Comparison of ENCODE assay signal across 2 cellular contexts in genomic region chr4:6573986-6574746, GRCh38.
TF ChIP-seq lines count a peak whose summit lies in the region.

No MANE protein-coding gene starts in this region.

TF ChIP-seq in SK-N-SH, 30 proteins besides CTCF, POLR2A, EP300 and RAD21 (continued from another document):
- TF ChIP-seq, protein P1, sequence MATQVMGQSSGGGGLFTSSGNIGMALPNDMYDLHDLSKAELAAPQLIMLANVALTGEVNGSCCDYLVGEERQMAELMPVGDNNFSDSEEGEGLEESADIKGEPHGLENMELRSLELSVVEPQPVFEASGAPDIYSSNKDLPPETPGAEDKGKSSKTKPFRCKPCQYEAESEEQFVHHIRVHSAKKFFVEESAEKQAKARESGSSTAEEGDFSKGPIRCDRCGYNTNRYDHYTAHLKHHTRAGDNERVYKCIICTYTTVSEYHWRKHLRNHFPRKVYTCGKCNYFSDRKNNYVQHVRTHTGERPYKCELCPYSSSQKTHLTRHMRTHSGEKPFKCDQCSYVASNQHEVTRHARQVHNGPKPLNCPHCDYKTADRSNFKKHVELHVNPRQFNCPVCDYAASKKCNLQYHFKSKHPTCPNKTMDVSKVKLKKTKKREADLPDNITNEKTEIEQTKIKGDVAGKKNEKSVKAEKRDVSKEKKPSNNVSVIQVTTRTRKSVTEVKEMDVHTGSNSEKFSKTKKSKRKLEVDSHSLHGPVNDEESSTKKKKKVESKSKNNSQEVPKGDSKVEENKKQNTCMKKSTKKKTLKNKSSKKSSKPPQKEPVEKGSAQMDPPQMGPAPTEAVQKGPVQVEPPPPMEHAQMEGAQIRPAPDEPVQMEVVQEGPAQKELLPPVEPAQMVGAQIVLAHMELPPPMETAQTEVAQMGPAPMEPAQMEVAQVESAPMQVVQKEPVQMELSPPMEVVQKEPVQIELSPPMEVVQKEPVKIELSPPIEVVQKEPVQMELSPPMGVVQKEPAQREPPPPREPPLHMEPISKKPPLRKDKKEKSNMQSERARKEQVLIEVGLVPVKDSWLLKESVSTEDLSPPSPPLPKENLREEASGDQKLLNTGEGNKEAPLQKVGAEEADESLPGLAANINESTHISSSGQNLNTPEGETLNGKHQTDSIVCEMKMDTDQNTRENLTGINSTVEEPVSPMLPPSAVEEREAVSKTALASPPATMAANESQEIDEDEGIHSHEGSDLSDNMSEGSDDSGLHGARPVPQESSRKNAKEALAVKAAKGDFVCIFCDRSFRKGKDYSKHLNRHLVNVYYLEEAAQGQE (IDR thresholded peaks at IDR 0.05; ENCODE audit: low read depth, low read length) = no peak
- TF ChIP-seq SMC3 (IDR thresholded peaks at IDR 0.05; ENCODE audit: low read depth, low read length) = no peak
- no peak for TF ChIP-seq IRF3 (IDR thresholded peaks at IDR 0.05; ENCODE audit: low read depth, low read length)
- TF ChIP-seq YY1 (IDR thresholded peaks at IDR 0.05; ENCODE audit: low read depth) = no peak
- TF ChIP-seq GABPA (IDR thresholded peaks at IDR 0.05; ENCODE audit: low read depth) = no peak
- TF ChIP-seq FOSL2 (IDR thresholded peaks at IDR 0.05; ENCODE audit: borderline replicate concordance, low read depth) = no peak
- TF ChIP-seq, protein P2, sequence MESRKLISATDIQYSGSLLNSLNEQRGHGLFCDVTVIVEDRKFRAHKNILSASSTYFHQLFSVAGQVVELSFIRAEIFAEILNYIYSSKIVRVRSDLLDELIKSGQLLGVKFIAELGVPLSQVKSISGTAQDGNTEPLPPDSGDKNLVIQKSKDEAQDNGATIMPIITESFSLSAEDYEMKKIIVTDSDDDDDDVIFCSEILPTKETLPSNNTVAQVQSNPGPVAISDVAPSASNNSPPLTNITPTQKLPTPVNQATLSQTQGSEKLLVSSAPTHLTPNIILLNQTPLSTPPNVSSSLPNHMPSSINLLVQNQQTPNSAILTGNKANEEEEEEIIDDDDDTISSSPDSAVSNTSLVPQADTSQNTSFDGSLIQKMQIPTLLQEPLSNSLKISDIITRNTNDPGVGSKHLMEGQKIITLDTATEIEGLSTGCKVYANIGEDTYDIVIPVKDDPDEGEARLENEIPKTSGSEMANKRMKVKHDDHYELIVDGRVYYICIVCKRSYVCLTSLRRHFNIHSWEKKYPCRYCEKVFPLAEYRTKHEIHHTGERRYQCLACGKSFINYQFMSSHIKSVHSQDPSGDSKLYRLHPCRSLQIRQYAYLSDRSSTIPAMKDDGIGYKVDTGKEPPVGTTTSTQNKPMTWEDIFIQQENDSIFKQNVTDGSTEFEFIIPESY (IDR thresholded peaks at IDR 0.05; ENCODE audit: borderline replicate concordance, low read depth) = no peak
- no peak for TF ChIP-seq USF1 (IDR thresholded peaks at IDR 0.05; ENCODE audit: borderline replicate concordance, low read depth)
- TF ChIP-seq TAF1 (IDR thresholded peaks at IDR 0.05; ENCODE audit: borderline replicate concordance, low read depth, low read length) = no peak

TF ChIP-seq in SK-N-SH treated with all-trans-retinoic acid at 6 μM for 48 hours, 23 proteins besides CTCF, POLR2A, EP300 and RAD21 (continued from another document):
- no peak for TF ChIP-seq POU6F1 (CRISPR knock-in tag; IDR thresholded peaks at IDR 0.05; ENCODE audit: borderline replicate concordance, low read depth)
- TF ChIP-seq ESRRG (CRISPR knock-in tag; IDR thresholded peaks at IDR 0.05) = no peak
- TF ChIP-seq ZNF70 (CRISPR knock-in tag; IDR thresholded peaks at IDR 0.05) = no peak
TF ChIP-seq in SK-N-SH treated with all-trans-retinoic acid at 6 μM for 48 hours: peak in this region for 0.
